Comparison of ENCODE assay signal across 15 cellular contexts in genomic region chr4:72858328-72858727, GRCh38.
DNase-seq lines count a peak whose midpoint lies in the region; ATAC-seq and TF ChIP-seq lines count a peak whose summit lies in the region.
"Had no signal": no experiment of that assay in that cellular context is flagged by ENCODE, and none has a peak within 500 bp of the region (broad histone marks: within the 10 kb centered on the region; RNA-seq: fewer than 3 reads in every experiment).

No MANE protein-coding gene starts in this region.

- intact Hi-C loops in IMR-90 (cut with micrococcal nuclease): no loop called here
- intact Hi-C loops in colonic mucosa (cut with DNase I): no loop called here

- CTCF ChIA-PET in IMR-90 (lab: Yijun Ruan, JAX): no interaction called here
- CTCF ChIA-PET in GM10248 (lab: Yijun Ruan, JAX): no interaction called here

- H3K9ac ChIP-seq in IMR-90 (ENCODE audit: low read depth, low read length) (no peak overlapping the region), colonic mucosa (ENCODE audit: low read depth in 2 of 2, low read length in 2 of 2) (no peak overlapping the region)

- TF ChIP-seq CTCF in IMR-90 (conservative IDR thresholded peaks at IDR 0.05; ENCODE audit: low read depth, low read length) (no peak), choroid plexus epithelial cell (conservative IDR thresholded peaks at IDR 0.05; ENCODE audit: low read depth, low read length) (no peak), osteoblast (IDR thresholded peaks at IDR 0.05; ENCODE audit: extremely low read depth, low read depth, low read length) (no peak), colonic mucosa (IDR thresholded peaks at IDR 0.05) (no peak), GM10248 (IDR thresholded peaks at IDR 0.05; ENCODE audit: control extremely low read depth, extremely low read depth, low read depth, missing control alignments) (no peak)

- no peak for TF ChIP-seq RAD21 in IMR-90 (IDR thresholded peaks at IDR 0.05; ENCODE audit: low read length)

- no peak overlapping the region for H4K8ac ChIP-seq in IMR-90 (ENCODE audit: low read depth in 2 of 2, low read length in 2 of 2)

- H3K23ac ChIP-seq in IMR-90 (ENCODE audit: low read depth, low read length): no peak overlapping the region

- H3K36me3 ChIP-seq in IMR-90 (ENCODE audit: control insufficient read depth, insufficient read depth, low read length) (no peaks in the 10 kb centered on the region), osteoblast (ENCODE audit: insufficient read depth, low read length) (no peaks in the 10 kb centered on the region), colonic mucosa (no peaks in the 10 kb centered on the region)
- H3K36me3 ChIP-seq: thoracic aorta had no signal

- no peak overlapping the region for H3K4ac ChIP-seq in IMR-90 (ENCODE audit: low read depth, low read length)

- H2AFZ ChIP-seq in IMR-90 (replicated peaks; ENCODE audit: low read length, poor library complexity) (no peak overlapping the region), osteoblast (ENCODE audit: low read length) (no peak overlapping the region)

- H3K4me3 ChIP-seq in IMR-90 (ENCODE audit: insufficient read depth, low read depth, low read length) (no peak overlapping the region), choroid plexus epithelial cell (ENCODE audit: low read depth, low read length) (no peak overlapping the region), osteoblast (ENCODE audit: insufficient read depth, low read length) (no peak overlapping the region), colonic mucosa (no peak overlapping the region)
- H3K4me3 ChIP-seq: thoracic aorta had no signal

- H3K14ac ChIP-seq in IMR-90 (replicated peaks; ENCODE audit: low read depth, low read length): no peak overlapping the region

- dilution Hi-C loops in IMR-90 (cut with HindIII; ENCODE audit: low sequenced_read_pairs, unreplicated experiment): no loop called here

- H2AK9ac ChIP-seq in IMR-90 (replicated peaks; ENCODE audit: low read depth, low read length, poor library complexity): no peak overlapping the region

- POLR2A ChIA-PET in IMR-90 (lab: Charles Lee; ENCODE audit: unreplicated experiment): no interaction called here
- POLR2A ChIA-PET in GM10248 (lab: Yijun Ruan, JAX): no interaction called here

- no TSS peak for BruUV-seq in IMR-90 (replicated peaks; lab: Mats Ljungman, UMichigan)

- H2BK15ac ChIP-seq in IMR-90 (ENCODE audit: low read depth, low read length): no peak overlapping the region

- H2BK20ac ChIP-seq in IMR-90 (ENCODE audit: low read depth, low read length): no peak overlapping the region

- H3K27ac ChIP-seq in IMR-90 (ENCODE audit: insufficient read depth, low read length): no peak overlapping the region
- H3K27ac ChIP-seq in osteoblast (ENCODE audit: low read depth, low read length): peak overlapping the region; percentile 5
- H3K27ac ChIP-seq in colonic mucosa: no peak overlapping the region
- H3K27ac ChIP-seq: thoracic aorta had no signal

- H2AK5ac ChIP-seq in IMR-90 (ENCODE audit: low read depth, low read length): no peak overlapping the region

- H2BK120ac ChIP-seq in IMR-90 (ENCODE audit: low read depth, low read length): no peak overlapping the region

- H3K9me1 ChIP-seq in IMR-90 (ENCODE audit: insufficient read depth, low read length): no peaks in the 10 kb centered on the region

- no peaks in the 10 kb centered on the region for H3K79me2 ChIP-seq in osteoblast (ENCODE audit: insufficient read depth, low read length)

- H3K79me1 ChIP-seq in IMR-90 (ENCODE audit: low read depth in 1 of 2, low read length in 2 of 2): no peaks in the 10 kb centered on the region

- H3K9me3 ChIP-seq in IMR-90 (ENCODE audit: control insufficient read depth, insufficient read depth, low read length) (no peaks in the 10 kb centered on the region), osteoblast (ENCODE audit: low read depth, low read length) (no peaks in the 10 kb centered on the region), colonic mucosa (no peaks in the 10 kb centered on the region)
- H3K9me3 ChIP-seq: thoracic aorta had no signal

- no peak overlapping the region for H3K18ac ChIP-seq in IMR-90 (ENCODE audit: low read depth, low read length)

- H3K4me1 ChIP-seq in IMR-90 (ENCODE audit: control insufficient read depth, insufficient read depth, low read length) (no peaks in the 10 kb centered on the region), osteoblast (ENCODE audit: insufficient read depth, low read length) (peaks cover 12% of the 10 kb centered on the region), colonic mucosa (no peaks in the 10 kb centered on the region)

- no peaks in the 10 kb centered on the region for H3K27me3 ChIP-seq in IMR-90 (ENCODE audit: control insufficient read depth, insufficient read depth, low read length)
- no peaks in the 10 kb centered on the region for H3K27me3 ChIP-seq in osteoblast (ENCODE audit: insufficient read depth, low read length)
- no peaks in the 10 kb centered on the region for H3K27me3 ChIP-seq in colonic mucosa

- in situ Hi-C loops in IMR-90 (cut with MboI; ENCODE audit: low sequenced_read_pairs): no loop called here

- H4K20me1 ChIP-seq in IMR-90 (ENCODE audit: insufficient read depth, low read length) (no peaks in the 10 kb centered on the region), osteoblast (ENCODE audit: insufficient read depth, low read length) (no peaks in the 10 kb centered on the region)

- H3K56ac ChIP-seq in IMR-90 (ENCODE audit: extremely low read depth, insufficient read depth, low read length): no peak overlapping the region

- H3K4me2 ChIP-seq in IMR-90 (ENCODE audit: low read depth, low read length) (no peak overlapping the region), osteoblast (ENCODE audit: insufficient read depth, low read length) (peak overlapping the region; percentile 52)

- H2BK5ac ChIP-seq in IMR-90 (ENCODE audit: low read depth, low read length, poor library complexity, severe bottlenecking): no peak overlapping the region

- ATAC-seq in IMR-90 (ENCODE audit: low read depth) (peak; percentile 93), HG03342 (IDR thresholded peaks at IDR 0.05; ENCODE audit: unreplicated experiment) (no peak), GM18861 (IDR thresholded peaks at IDR 0.05; ENCODE audit: unreplicated experiment) (no peak)

- H4K5ac ChIP-seq in IMR-90 (ENCODE audit: low read depth, low read length): no peak overlapping the region

- WGBS in IMR-90 (ENCODE audit: extremely low coverage in 2 of 2, insufficient read length in 1 of 2), 2 experiments: no CpG with 5 or more reads among the region's 4 CpGs

- TF ChIP-seq POLR2A in IMR-90 (IDR thresholded peaks at IDR 0.05; ENCODE audit: low read depth, low read length): no peak

- H4K91ac ChIP-seq in IMR-90 (ENCODE audit: insufficient read depth, low read depth, low read length): no peak overlapping the region

- DNase-seq in Daoy (ENCODE audit: low read depth) (peak; percentile 19), IMR-90 (peak; percentile 79), choroid plexus epithelial cell (ENCODE audit: low read depth) (peak; percentile 97), osteoblast (ENCODE audit: insufficient read length, low spot score, missing footprints) (no peak), colonic mucosa (no peak), GM10248 (ENCODE audit: extremely low spot score) (no peak)
- DNase-seq: activated T-cell treated with anti-CD3 and anti-CD28 coated beads, Interleukin-2, amount 50 U/mL, for 1 hour; anterior cingulate cortex; HCEC 1CT; KBM-7; NCI-H187; NCI-H82 had no signal

TF ChIP-seq in IMR-90, 13 proteins besides CTCF, POLR2A, EP300 and RAD21:
- TF ChIP-seq CEBPB (IDR thresholded peaks at IDR 0.05; ENCODE audit: low read depth, low read length) (peak; percentile 63; the same call in 1 of the 2 replicates), FOS (IDR thresholded peaks at IDR 0.05; ENCODE audit: low read depth, low read length) (no peak), MAFK (IDR thresholded peaks at IDR 0.05; ENCODE audit: low read depth, low read length) (no peak), NFE2L2 (IDR thresholded peaks at IDR 0.05; ENCODE audit: low read depth, low read length) (no peak), BHLHE40 (IDR thresholded peaks at IDR 0.05; ENCODE audit: low read depth, low read length) (no peak)

Comparison
In these comparisons a context has a peak if more than half of its experiments do, and no peak if none do; other contexts are left out.
1. DNase-seq: peak in Daoy (single experiment), IMR-90 (single experiment) and choroid plexus epithelial cell (single experiment); none in osteoblast (single experiment), colonic mucosa (single experiment) and GM10248 (single experiment).